In genomic region chr14:30330452-30330851, GRCh38 we compare ENCODE assay signal across 10 cellular contexts.
DNase-seq lines count a peak whose midpoint lies in the region; ATAC-seq and TF ChIP-seq lines count a peak whose summit lies in the region.
"Had no signal": no experiment of that assay in that cellular context is flagged by ENCODE, and none has a peak within 500 bp of the region (broad histone marks: within the 10 kb centered on the region; RNA-seq: fewer than 3 reads in every experiment).

No MANE protein-coding gene starts in this region.

- no peaks in the 10 kb centered on the region for H3K4me1 ChIP-seq in IMR-90 (ENCODE audit: control insufficient read depth, insufficient read depth, low read length)
- H3K4me1 ChIP-seq: left lung, right atrium auricular region had no signal

- DNase-seq in EH (ENCODE audit: low read depth): peak; percentile 25
- no peak for DNase-seq in IMR-90
- no peak for DNase-seq in astrocyte of the cerebellum (ENCODE audit: low read depth)
- DNase-seq in myocyte (ENCODE audit: low read depth): peak; percentile 13
- no peak for DNase-seq in GF-D8 (lab: John Stamatoyannopoulos, UW)
- DNase-seq: left lung, NCI-H345 had no signal

- peak; percentile 27; the same call in 1 of the 2 replicates for TF ChIP-seq CTCF in IMR-90 (conservative IDR thresholded peaks at IDR 0.05; ENCODE audit: low read depth, low read length)
- TF ChIP-seq CTCF in astrocyte of the cerebellum (IDR thresholded peaks at IDR 0.05; ENCODE audit: low read depth, low read length, missing control alignments): peak; percentile 32

- H3K27ac ChIP-seq in IMR-90 (ENCODE audit: insufficient read depth, low read length): no peak overlapping the region
- H3K27ac ChIP-seq: left lung, right atrium auricular region had no signal

- no peaks in the 10 kb centered on the region for H3K9me3 ChIP-seq in IMR-90 (ENCODE audit: control insufficient read depth, insufficient read depth, low read length)
- H3K9me3 ChIP-seq: left lung, right atrium auricular region had no signal

- dilution Hi-C loops in IMR-90 (cut with HindIII; ENCODE audit: low sequenced_read_pairs, unreplicated experiment): no loop called here

- no peak overlapping the region for H4K5ac ChIP-seq in IMR-90 (ENCODE audit: low read depth, low read length)

- POLR2A ChIA-PET in IMR-90 (lab: Charles Lee; ENCODE audit: unreplicated experiment): no interaction called here

- H3K79me1 ChIP-seq in IMR-90 (ENCODE audit: low read depth in 1 of 2, low read length in 2 of 2): no peaks in the 10 kb centered on the region

- in situ Hi-C loops in IMR-90 (cut with MboI; ENCODE audit: low sequenced_read_pairs): no loop called here
- in situ Hi-C loops in astrocyte of the cerebellum (cut with HindIII; ENCODE audit: low sequenced_read_pairs): no loop called here

- H3K4ac ChIP-seq in IMR-90 (ENCODE audit: low read depth, low read length): no peak overlapping the region

- no peak overlapping the region for H2BK20ac ChIP-seq in IMR-90 (ENCODE audit: low read depth, low read length)

- no peak overlapping the region for H3K23ac ChIP-seq in IMR-90 (ENCODE audit: low read depth, low read length)

- no peaks in the 10 kb centered on the region for H4K20me1 ChIP-seq in IMR-90 (ENCODE audit: insufficient read depth, low read length)

- H3K56ac ChIP-seq in IMR-90 (ENCODE audit: extremely low read depth, insufficient read depth, low read length): no peak overlapping the region

- H2BK120ac ChIP-seq in IMR-90 (ENCODE audit: low read depth, low read length): no peak overlapping the region

- ATAC-seq in IMR-90 (ENCODE audit: low read depth): no peak
- ATAC-seq in HG03354 (IDR thresholded peaks at IDR 0.05; ENCODE audit: poor library complexity, severe bottlenecking, unreplicated experiment): no peak
- no peak for ATAC-seq in HG02981 (IDR thresholded peaks at IDR 0.05; ENCODE audit: unreplicated experiment)
- ATAC-seq: left lung had no signal

- no peak overlapping the region for H3K18ac ChIP-seq in IMR-90 (ENCODE audit: low read depth, low read length)

- no TSS peak for BruUV-seq in IMR-90 (replicated peaks; lab: Mats Ljungman, UMichigan)

- CTCF ChIA-PET in IMR-90 (lab: Yijun Ruan, JAX): interaction anchor here (1.0 kb wide), 1 partner anchor 9 kb away, joined by 3 read pairs; no protein-coding TSS in a partner anchor

- no peak overlapping the region for H3K9ac ChIP-seq in IMR-90 (ENCODE audit: low read depth, low read length)

- H2BK15ac ChIP-seq in IMR-90 (ENCODE audit: low read depth, low read length): no peak overlapping the region

- H2AFZ ChIP-seq in IMR-90 (replicated peaks; ENCODE audit: low read length, poor library complexity): no peak overlapping the region

- H3K4me3 ChIP-seq in IMR-90 (ENCODE audit: insufficient read depth, low read depth, low read length): no peak overlapping the region
- H3K4me3 ChIP-seq in astrocyte of the cerebellum (ENCODE audit: low read depth, low read length): no peak overlapping the region
- H3K4me3 ChIP-seq: left lung, right atrium auricular region had no signal

- no peak overlapping the region for H2AK9ac ChIP-seq in IMR-90 (replicated peaks; ENCODE audit: low read depth, low read length, poor library complexity)

- H3K27me3 ChIP-seq in IMR-90 (ENCODE audit: control insufficient read depth, insufficient read depth, low read length): peaks cover 3% of the 10 kb centered on the region; the same call in 1 of the 2 replicates
- H3K27me3 ChIP-seq: left lung, right atrium auricular region had no signal

- H3K14ac ChIP-seq in IMR-90 (replicated peaks; ENCODE audit: low read depth, low read length): no peak overlapping the region

- no peaks in the 10 kb centered on the region for H3K9me1 ChIP-seq in IMR-90 (ENCODE audit: insufficient read depth, low read length)

- H2AK5ac ChIP-seq in IMR-90 (ENCODE audit: low read depth, low read length): no peak overlapping the region

- TF ChIP-seq POLR2A in IMR-90 (IDR thresholded peaks at IDR 0.05; ENCODE audit: low read depth, low read length): no peak

- intact Hi-C loops in IMR-90 (cut with micrococcal nuclease): no loop called here

- no peak overlapping the region for H4K8ac ChIP-seq in IMR-90 (ENCODE audit: low read depth in 2 of 2, low read length in 2 of 2)

- no peaks in the 10 kb centered on the region for H3K36me3 ChIP-seq in IMR-90 (ENCODE audit: control insufficient read depth, insufficient read depth, low read length)
- H3K36me3 ChIP-seq: left lung, right atrium auricular region had no signal

- TF ChIP-seq RAD21 in IMR-90 (IDR thresholded peaks at IDR 0.05; ENCODE audit: low read length): no peak

- no peak overlapping the region for H4K91ac ChIP-seq in IMR-90 (ENCODE audit: insufficient read depth, low read depth, low read length)

- no peak overlapping the region for H3K4me2 ChIP-seq in IMR-90 (ENCODE audit: low read depth, low read length)

- H2BK5ac ChIP-seq in IMR-90 (ENCODE audit: low read depth, low read length, poor library complexity, severe bottlenecking): no peak overlapping the region

TF ChIP-seq in IMR-90, 13 proteins besides CTCF, POLR2A, EP300 and RAD21:
- TF ChIP-seq NFE2L2 (IDR thresholded peaks at IDR 0.05; ENCODE audit: low read depth, low read length): no peak
- no peak for TF ChIP-seq RCOR1 (IDR thresholded peaks at IDR 0.05; ENCODE audit: insufficient replicate concordance, low read length)
- TF ChIP-seq SMC3 (IDR thresholded peaks at IDR 0.05; ENCODE audit: low read depth, low read length): peak; percentile 13; the same call in 1 of the 2 replicates

Comparison
In these comparisons a context has a peak if more than half of its experiments do, and no peak if none do; other contexts are left out.
1. DNase-seq: peak in EH (single experiment) and myocyte (single experiment); none in IMR-90 (single experiment), astrocyte of the cerebellum (single experiment) and GF-D8 (single experiment).